Comparison of ENCODE assay signal across 8 cellular contexts in genomic region chr12:57085999-57086950, GRCh38. TPM values are rescaled to one million over a fixed set of nuclear protein-coding genes. Genes with fewer than 3 reads are reported as not detected.
DNase-seq lines count a peak whose midpoint lies in the region; ATAC-seq and TF ChIP-seq lines count a peak whose summit lies in the region.

No MANE protein-coding gene starts in this region.

- H3K27ac Mint-ChIP-seq in IgD-negative memory B cell, result peak overlapping the region; percentile 96 to 97 (median 97)
- H3K27ac Mint-ChIP-seq in central memory CD8-positive, alpha-beta T cell (ENCODE audit: low read depth), result peak overlapping the region; percentile 90

- H3K36me3 ChIP-seq in DOHH2 (ENCODE audit: control insufficient read depth, low read length), result no peaks in the 10 kb centered on the region

- H3K4me1 ChIP-seq in DOHH2 (ENCODE audit: control insufficient read depth, low read length), result peaks cover 47% of the 10 kb centered on the region

- H3K9me3 ChIP-seq in DOHH2 (ENCODE audit: control insufficient read depth, insufficient read depth, low read length), result no peaks in the 10 kb centered on the region

- peaks cover 23 to 35% (median 25%) of the 10 kb centered on the region in 3 donors for H3K4me1 Mint-ChIP-seq in IgD-negative memory B cell
- H3K4me1 Mint-ChIP-seq in central memory CD8-positive, alpha-beta T cell, result peaks cover 50% of the 10 kb centered on the region

- no peaks in the 10 kb centered on the region for H3K9me3 Mint-ChIP-seq in IgD-negative memory B cell
- no peaks in the 10 kb centered on the region for H3K9me3 Mint-ChIP-seq in central memory CD8-positive, alpha-beta T cell

- H3K27me3 Mint-ChIP-seq in IgD-negative memory B cell, result no peaks in the 10 kb centered on the region
- H3K27me3 Mint-ChIP-seq in central memory CD8-positive, alpha-beta T cell, result no peaks in the 10 kb centered on the region

- H3K4me3 ChIP-seq in DOHH2 (ENCODE audit: low read length), result peak overlapping the region; percentile 84

- peaks cover 9% of the 10 kb centered on the region for H3K79me2 ChIP-seq in DOHH2 (ENCODE audit: control insufficient read depth, low read length)

- peak; percentile 71 for TF ChIP-seq CTCF in DOHH2 (IDR thresholded peaks at IDR 0.05; ENCODE audit: low read depth, low read length, poor library complexity, severe bottlenecking)

- H3K27ac ChIP-seq in DOHH2 (ENCODE audit: low read depth, low read length), result peak overlapping the region; percentile 91

- H4K20me1 ChIP-seq in DOHH2 (ENCODE audit: control insufficient read depth, insufficient read depth, low read depth, low read length), result no peaks in the 10 kb centered on the region

- no peaks in the 10 kb centered on the region for H3K9me2 ChIP-seq in DOHH2 (replicated peaks; ENCODE audit: control insufficient read depth, low read length)

- H3K4me3 Mint-ChIP-seq in IgD-negative memory B cell, result peak overlapping the region; percentile 88 to 95 (median 94)
- peak overlapping the region; percentile 91 for H3K4me3 Mint-ChIP-seq in central memory CD8-positive, alpha-beta T cell

- no peak for ATAC-seq in central memory CD8-positive, alpha-beta T cell (replicated peaks; ENCODE audit: extremely low read depth, poor library complexity, severe bottlenecking)
- ATAC-seq in left colon, result no peak
- ATAC-seq in GM19455 (IDR thresholded peaks at IDR 0.05; ENCODE audit: unreplicated experiment), result no peak

- H3F3A ChIP-seq in DOHH2 (ENCODE audit: control insufficient read depth, insufficient read depth), result peaks cover 26% of the 10 kb centered on the region

- DNase-seq in T-helper 9 cell (peak; percentile 28), left colon (peak; percentile 58 to 63), NCI-H446 (lab: John Stamatoyannopoulos, UW) (no peak)
- DNase-seq in central memory CD8-positive, alpha-beta T cell (ENCODE audit: low spot score in 2 of 2), result no peak
- peak; percentile 62 to 86 for DNase-seq in stimulated activated CD4-positive, alpha-beta T cell treated with anti-CD3 and anti-CD28 coated beads, Interleukin-4, amount 100 ng/mL, for 4 hours

- peaks cover 2% of the 10 kb centered on the region for H3K36me3 Mint-ChIP-seq in IgD-negative memory B cell
- peaks cover 14% of the 10 kb centered on the region for H3K36me3 Mint-ChIP-seq in central memory CD8-positive, alpha-beta T cell (ENCODE audit: insufficient read depth)

- H3K4me2 ChIP-seq in DOHH2 (ENCODE audit: low read length), result peak overlapping the region; percentile 100

- H3K27me3 ChIP-seq in DOHH2 (ENCODE audit: control insufficient read depth, low read length), result no peaks in the 10 kb centered on the region

- intact Hi-C loops in left colon (cut with DNase I, micrococcal nuclease), result no loop called here

RNA-seq across cellular contexts. Expression of gene NAB2, which starts 2.6 kb away (rescaled TPM):
- 0.81 TPM for polyA plus RNA-seq in IgD-negative memory B cell
- 1 to 10 TPM; 2.3 to 8.9 TPM for total RNA-seq in left colon

RNA-seq across cellular contexts. Expression of gene NEMP1, which starts 7.7 kb away (rescaled TPM):
- polyA plus RNA-seq in IgD-negative memory B cell, result 4.3 TPM
- total RNA-seq in left colon, result 1 to 10 TPM; 4.9 to 5.8 TPM

RNA-seq across cellular contexts. Expression of gene STAT6, which starts 24.9 kb away (rescaled TPM):
- 130 TPM for polyA plus RNA-seq in IgD-negative memory B cell
- 100 to 1,000 TPM; 182 to 214 TPM for total RNA-seq in left colon

RNA-seq across cellular contexts. Expression of gene MYO1A, which starts 36.3 kb away (rescaled TPM):
- polyA plus RNA-seq in IgD-negative memory B cell, result not detected
- 100 to 1,000 TPM; 281 to 296 TPM for total RNA-seq in left colon

RNA-seq across cellular contexts. Expression of gene LRP1, which starts 42.0 kb away (rescaled TPM):
- 0.19 TPM for polyA plus RNA-seq in IgD-negative memory B cell
- 100 to 1,000 TPM; 117 to 119 TPM for total RNA-seq in left colon

Comparison
In these comparisons a context has a peak if more than half of its experiments do, and no peak if none do; other contexts are left out.
1. DNase-seq: peak in T-helper 9 cell (single experiment), left colon (2 of 2) and stimulated activated CD4-positive, alpha-beta T cell treated with anti-CD3 and anti-CD28 coated beads, Interleukin-4, amount 100 ng/mL, for 4 hours (2 of 2); none in central memory CD8-positive, alpha-beta T cell (0 of 2) and NCI-H446 (0 of 2).